ENCODE assay signal across 9 cellular contexts in the genomic region with DNA sequence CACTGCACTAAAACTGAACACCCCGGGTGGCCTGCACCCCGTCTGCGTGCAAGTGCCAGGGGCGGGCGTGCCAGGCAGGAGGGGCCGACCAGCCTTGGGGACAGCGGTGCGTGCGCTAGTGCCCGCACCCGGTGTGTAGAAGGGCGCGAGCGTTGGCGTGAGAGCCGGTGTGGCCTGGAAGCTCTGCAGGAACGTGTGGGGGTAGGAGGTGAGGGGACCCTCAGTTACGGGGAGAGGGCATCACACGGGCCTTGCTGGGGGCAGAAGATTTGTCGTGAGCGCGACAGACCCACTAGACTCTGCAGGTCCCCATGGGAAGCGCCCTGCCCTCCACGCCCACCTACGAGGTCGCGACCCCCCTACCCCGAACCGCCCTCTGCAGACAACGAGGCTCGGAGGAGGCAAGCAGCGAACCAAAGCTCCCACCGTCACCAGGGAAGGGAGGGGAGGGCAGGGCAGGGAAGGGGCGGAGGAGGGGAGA.
A peak's percentile ranks its signal among the peaks of the same experiment; 100 is the strongest.
DNase-seq lines count a peak whose midpoint lies in the region; ATAC-seq lines count a peak whose summit lies in the region.
"Had no signal": no experiment of that assay in that cellular context is flagged by ENCODE, and none has a peak within 500 bp of the region (broad histone marks: within the 10 kb centered on the region; RNA-seq: fewer than 3 reads in every experiment).

No MANE protein-coding gene starts in this region.

- H3K4me3 Mint-ChIP-seq in activated T-cell treated with anti-CD3 and anti-CD28 coated beads, Interleukin-2, amount 50 U/mL, for 72 hours = peak overlapping the region; percentile 57 to 72
- H3K4me3 Mint-ChIP-seq in activated CD8-positive, alpha-beta T cell treated with anti-CD3 and anti-CD28 coated beads, Interleukin-2, amount 10 ng/mL, durations not matched to agents 7 days and 5 days = peak overlapping the region; percentile 48
- peak overlapping the region; percentile 59 for H3K4me3 Mint-ChIP-seq in stimulated activated effector memory CD8-positive, alpha-beta T cell treated with anti-CD3 and anti-CD28 coated beads, Interleukin-12 subunit alpha, Interleukin-12 subunit beta, amount 100 ng/mL, for 72 hours

- H3K36me3 Mint-ChIP-seq in activated T-cell treated with anti-CD3 and anti-CD28 coated beads, Interleukin-2, amount 50 U/mL, for 72 hours (ENCODE audit: insufficient read depth in 2 of 2) = no peaks in the 10 kb centered on the region
- no peaks in the 10 kb centered on the region for H3K36me3 Mint-ChIP-seq in activated CD8-positive, alpha-beta T cell treated with anti-CD3 and anti-CD28 coated beads, Interleukin-2, amount 10 ng/mL, durations not matched to agents 7 days and 5 days (ENCODE audit: low read depth)
- H3K36me3 Mint-ChIP-seq in stimulated activated effector memory CD8-positive, alpha-beta T cell treated with anti-CD3 and anti-CD28 coated beads, Interleukin-12 subunit alpha, Interleukin-12 subunit beta, amount 100 ng/mL, for 72 hours = no peaks in the 10 kb centered on the region

- no peak for ATAC-seq in activated T-cell treated with anti-CD3 and anti-CD28 coated beads, Interleukin-2, amount 50 U/mL, for 72 hours (replicated peaks in 1 of 2)
- no peak for ATAC-seq in activated CD8-positive, alpha-beta T cell treated with anti-CD3 and anti-CD28 coated beads, Interleukin-2, amount 10 ng/mL, durations not matched to agents 7 days and 5 days
- ATAC-seq in stimulated activated effector memory CD8-positive, alpha-beta T cell treated with anti-CD3 and anti-CD28 coated beads, Interleukin-12 subunit alpha, Interleukin-12 subunit beta, amount 100 ng/mL, for 72 hours = no peak
- ATAC-seq in GM19467 (IDR thresholded peaks at IDR 0.05; ENCODE audit: unreplicated experiment) = no peak

- POLR2A ChIA-PET in activated CD8-positive, alpha-beta T cell treated with anti-CD3 and anti-CD28 coated beads, Interleukin-2, amount 10 ng/mL, durations not matched to agents 7 days and 5 days (lab: Charles Lee) = no interaction called here

- H3K4me3 ChIP-seq in iPS-18a (ENCODE audit: low read length) = peak overlapping the region; percentile 38

- no peak for DNase-seq in activated T-cell treated with anti-CD3 and anti-CD28 coated beads, Interleukin-2, amount 50 U/mL, for 72 hours
- DNase-seq in activated T-cell treated with anti-CD3 and anti-CD28 coated beads, Interleukin-2, amount 50 U/mL, for 1 hour = no peak
- no peak for DNase-seq in activated CD8-positive, alpha-beta T cell treated with anti-CD3 and anti-CD28 coated beads, Interleukin-2, amount 10 ng/mL, durations not matched to agents 7 days and 5 days
- DNase-seq in stimulated activated effector memory CD8-positive, alpha-beta T cell treated with anti-CD3 and anti-CD28 coated beads, Interleukin-12 subunit alpha, Interleukin-12 subunit beta, amount 100 ng/mL, for 72 hours (ENCODE audit: low spot score in 2 of 2) = no peak
- DNase-seq in Kasumi-1 (lab: John Stamatoyannopoulos, UW) = no peak
- no peak for DNase-seq in stimulated activated CD8-positive, alpha-beta memory T cell treated with anti-CD3 and anti-CD28 coated beads, Interleukin-4, amount 100 ng/mL, for 48 hours

- no peaks in the 10 kb centered on the region for H3K36me3 ChIP-seq in iPS-18a (ENCODE audit: control insufficient read depth, low read depth, low read length)

- H3K4me1 ChIP-seq in iPS-18a (ENCODE audit: control insufficient read depth, low read depth, low read length) = peaks cover 12% of the 10 kb centered on the region

- H3K9me3 ChIP-seq in iPS-18a (ENCODE audit: control insufficient read depth, low read depth, low read length) = no peaks in the 10 kb centered on the region

- H3K4me1 Mint-ChIP-seq in activated T-cell treated with anti-CD3 and anti-CD28 coated beads, Interleukin-2, amount 50 U/mL, for 72 hours (ENCODE audit: low read depth) = peaks cover 10% of the 10 kb centered on the region
- peaks cover 10% of the 10 kb centered on the region for H3K4me1 Mint-ChIP-seq in activated CD8-positive, alpha-beta T cell treated with anti-CD3 and anti-CD28 coated beads, Interleukin-2, amount 10 ng/mL, durations not matched to agents 7 days and 5 days (ENCODE audit: low read depth)
- peaks cover 11% of the 10 kb centered on the region for H3K4me1 Mint-ChIP-seq in stimulated activated effector memory CD8-positive, alpha-beta T cell treated with anti-CD3 and anti-CD28 coated beads, Interleukin-12 subunit alpha, Interleukin-12 subunit beta, amount 100 ng/mL, for 72 hours

- H3K9ac ChIP-seq in iPS-18a (ENCODE audit: low read length) = no peak overlapping the region

- H3K27ac ChIP-seq in iPS-18a (ENCODE audit: low read length) = no peak overlapping the region
- H3K27ac ChIP-seq: C4-2B had no signal

- CTCF ChIA-PET in activated CD8-positive, alpha-beta T cell treated with anti-CD3 and anti-CD28 coated beads, Interleukin-2, amount 10 ng/mL, durations not matched to agents 7 days and 5 days (lab: Charles Lee) = no interaction called here

- no peaks in the 10 kb centered on the region for H3K27me3 Mint-ChIP-seq in activated T-cell treated with anti-CD3 and anti-CD28 coated beads, Interleukin-2, amount 50 U/mL, for 72 hours (ENCODE audit: low read depth)
- H3K27me3 Mint-ChIP-seq in activated CD8-positive, alpha-beta T cell treated with anti-CD3 and anti-CD28 coated beads, Interleukin-2, amount 10 ng/mL, durations not matched to agents 7 days and 5 days (ENCODE audit: low read depth) = no peaks in the 10 kb centered on the region

- no peaks in the 10 kb centered on the region for H3K9me3 Mint-ChIP-seq in activated T-cell treated with anti-CD3 and anti-CD28 coated beads, Interleukin-2, amount 50 U/mL, for 72 hours
- no peaks in the 10 kb centered on the region for H3K9me3 Mint-ChIP-seq in activated CD8-positive, alpha-beta T cell treated with anti-CD3 and anti-CD28 coated beads, Interleukin-2, amount 10 ng/mL, durations not matched to agents 7 days and 5 days (ENCODE audit: insufficient read depth)
- H3K9me3 Mint-ChIP-seq in stimulated activated effector memory CD8-positive, alpha-beta T cell treated with anti-CD3 and anti-CD28 coated beads, Interleukin-12 subunit alpha, Interleukin-12 subunit beta, amount 100 ng/mL, for 72 hours = peaks cover 3% of the 10 kb centered on the region

- no peak overlapping the region for H3K27ac Mint-ChIP-seq in activated T-cell treated with anti-CD3 and anti-CD28 coated beads, Interleukin-2, amount 50 U/mL, for 72 hours
- peak overlapping the region; percentile 55 for H3K27ac Mint-ChIP-seq in activated CD8-positive, alpha-beta T cell treated with anti-CD3 and anti-CD28 coated beads, Interleukin-2, amount 10 ng/mL, durations not matched to agents 7 days and 5 days
- H3K27ac Mint-ChIP-seq in stimulated activated effector memory CD8-positive, alpha-beta T cell treated with anti-CD3 and anti-CD28 coated beads, Interleukin-12 subunit alpha, Interleukin-12 subunit beta, amount 100 ng/mL, for 72 hours = no peak overlapping the region

- peaks cover 16% of the 10 kb centered on the region for H3K27me3 ChIP-seq in iPS-18a (ENCODE audit: control insufficient read depth, insufficient read depth, low read length)
